2 cellular contexts compared by ENCODE assay signal in the genomic region with DNA sequence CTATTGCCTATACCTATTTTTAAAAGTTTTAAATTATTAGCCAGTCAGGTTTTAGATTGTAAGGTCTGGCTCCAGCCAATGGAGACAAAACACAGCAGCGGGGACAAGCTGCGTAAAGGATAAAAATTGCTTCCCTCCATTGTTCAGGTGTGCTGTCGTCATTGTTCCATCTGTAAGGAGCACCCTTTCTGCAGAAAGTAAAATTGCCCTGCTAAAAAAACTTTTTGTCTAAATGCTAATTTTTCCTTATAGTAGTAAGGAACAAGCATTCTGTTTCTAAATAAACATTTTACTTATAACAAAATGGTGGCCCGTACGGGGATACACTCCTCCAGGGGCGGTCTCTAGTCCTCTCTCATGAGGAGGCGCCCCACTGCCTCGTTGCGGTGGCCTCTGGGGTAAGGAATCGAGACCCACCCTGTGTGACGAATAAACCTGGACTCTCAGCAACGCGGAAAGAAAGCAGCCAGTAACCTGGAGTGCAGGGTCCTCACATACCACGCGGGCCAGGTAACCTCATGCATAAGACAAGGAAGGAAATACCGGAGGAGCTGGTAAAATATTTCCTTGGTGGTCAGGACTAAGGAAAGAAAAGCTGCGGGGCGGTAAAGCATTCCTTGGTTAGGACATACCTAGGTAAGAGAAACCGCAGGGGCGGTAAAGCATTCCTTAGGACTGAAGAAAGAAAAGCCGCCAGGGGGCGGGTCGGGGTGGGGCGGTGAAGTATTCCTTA.
A peak's percentile ranks its signal among the peaks of the same experiment; 100 is the strongest.
TF ChIP-seq lines count a peak whose summit lies in the region.

No MANE protein-coding gene starts in this region.

TF ChIP-seq in HCT116, 20 proteins besides CTCF, POLR2A, EP300 and RAD21:
- TF ChIP-seq FOSL1 (IDR thresholded peaks at IDR 0.05; ENCODE audit: low read depth) = no peak
- peak; percentile 95 for TF ChIP-seq TCF7L2 (IDR thresholded peaks at IDR 0.05; ENCODE audit: borderline replicate concordance, extremely low read depth, insufficient read depth, insufficient read length)
- TF ChIP-seq, protein P1, sequence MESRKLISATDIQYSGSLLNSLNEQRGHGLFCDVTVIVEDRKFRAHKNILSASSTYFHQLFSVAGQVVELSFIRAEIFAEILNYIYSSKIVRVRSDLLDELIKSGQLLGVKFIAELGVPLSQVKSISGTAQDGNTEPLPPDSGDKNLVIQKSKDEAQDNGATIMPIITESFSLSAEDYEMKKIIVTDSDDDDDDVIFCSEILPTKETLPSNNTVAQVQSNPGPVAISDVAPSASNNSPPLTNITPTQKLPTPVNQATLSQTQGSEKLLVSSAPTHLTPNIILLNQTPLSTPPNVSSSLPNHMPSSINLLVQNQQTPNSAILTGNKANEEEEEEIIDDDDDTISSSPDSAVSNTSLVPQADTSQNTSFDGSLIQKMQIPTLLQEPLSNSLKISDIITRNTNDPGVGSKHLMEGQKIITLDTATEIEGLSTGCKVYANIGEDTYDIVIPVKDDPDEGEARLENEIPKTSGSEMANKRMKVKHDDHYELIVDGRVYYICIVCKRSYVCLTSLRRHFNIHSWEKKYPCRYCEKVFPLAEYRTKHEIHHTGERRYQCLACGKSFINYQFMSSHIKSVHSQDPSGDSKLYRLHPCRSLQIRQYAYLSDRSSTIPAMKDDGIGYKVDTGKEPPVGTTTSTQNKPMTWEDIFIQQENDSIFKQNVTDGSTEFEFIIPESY (IDR thresholded peaks at IDR 0.05; ENCODE audit: extremely low read depth, insufficient replicate concordance, low read length) = peak; percentile 79
- peak; percentile 74; the same call in 1 of the 2 replicates for TF ChIP-seq POLR2AphosphoS5 (IDR thresholded peaks at IDR 0.05; ENCODE audit: low read depth, low read length)
- no peak for TF ChIP-seq CBX3 (IDR thresholded peaks at IDR 0.05; ENCODE audit: low read depth)
- TF ChIP-seq, protein P2, sequence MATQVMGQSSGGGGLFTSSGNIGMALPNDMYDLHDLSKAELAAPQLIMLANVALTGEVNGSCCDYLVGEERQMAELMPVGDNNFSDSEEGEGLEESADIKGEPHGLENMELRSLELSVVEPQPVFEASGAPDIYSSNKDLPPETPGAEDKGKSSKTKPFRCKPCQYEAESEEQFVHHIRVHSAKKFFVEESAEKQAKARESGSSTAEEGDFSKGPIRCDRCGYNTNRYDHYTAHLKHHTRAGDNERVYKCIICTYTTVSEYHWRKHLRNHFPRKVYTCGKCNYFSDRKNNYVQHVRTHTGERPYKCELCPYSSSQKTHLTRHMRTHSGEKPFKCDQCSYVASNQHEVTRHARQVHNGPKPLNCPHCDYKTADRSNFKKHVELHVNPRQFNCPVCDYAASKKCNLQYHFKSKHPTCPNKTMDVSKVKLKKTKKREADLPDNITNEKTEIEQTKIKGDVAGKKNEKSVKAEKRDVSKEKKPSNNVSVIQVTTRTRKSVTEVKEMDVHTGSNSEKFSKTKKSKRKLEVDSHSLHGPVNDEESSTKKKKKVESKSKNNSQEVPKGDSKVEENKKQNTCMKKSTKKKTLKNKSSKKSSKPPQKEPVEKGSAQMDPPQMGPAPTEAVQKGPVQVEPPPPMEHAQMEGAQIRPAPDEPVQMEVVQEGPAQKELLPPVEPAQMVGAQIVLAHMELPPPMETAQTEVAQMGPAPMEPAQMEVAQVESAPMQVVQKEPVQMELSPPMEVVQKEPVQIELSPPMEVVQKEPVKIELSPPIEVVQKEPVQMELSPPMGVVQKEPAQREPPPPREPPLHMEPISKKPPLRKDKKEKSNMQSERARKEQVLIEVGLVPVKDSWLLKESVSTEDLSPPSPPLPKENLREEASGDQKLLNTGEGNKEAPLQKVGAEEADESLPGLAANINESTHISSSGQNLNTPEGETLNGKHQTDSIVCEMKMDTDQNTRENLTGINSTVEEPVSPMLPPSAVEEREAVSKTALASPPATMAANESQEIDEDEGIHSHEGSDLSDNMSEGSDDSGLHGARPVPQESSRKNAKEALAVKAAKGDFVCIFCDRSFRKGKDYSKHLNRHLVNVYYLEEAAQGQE (IDR thresholded peaks at IDR 0.05; ENCODE audit: low read depth) = no peak
- peak; percentile 78 for TF ChIP-seq YY1 (IDR thresholded peaks at IDR 0.05; ENCODE audit: extremely low read depth, insufficient replicate concordance, low read depth, low read length)
TF ChIP-seq in HCT116: peak in this region for 4.

TF ChIP-seq in H1, 55 proteins besides CTCF, POLR2A, EP300 and RAD21 (continues in another document):
- TF ChIP-seq SAP30 (IDR thresholded peaks at IDR 0.05; ENCODE audit: insufficient read depth, insufficient replicate concordance, low read length) = no peak
- TF ChIP-seq MAFK (IDR thresholded peaks at IDR 0.05; ENCODE audit: low read depth, low read length) = no peak
- peak; percentile 49; the same call in 1 of the 2 replicates for TF ChIP-seq CHD2 (IDR thresholded peaks at IDR 0.05; ENCODE audit: low read length)
- TF ChIP-seq KDM1A (IDR thresholded peaks at IDR 0.05; ENCODE audit: borderline replicate concordance, low read length) = no peak
- TF ChIP-seq RFX5 (IDR thresholded peaks at IDR 0.05; ENCODE audit: borderline replicate concordance, low read depth, low read length) = no peak
- TF ChIP-seq, protein P3, sequence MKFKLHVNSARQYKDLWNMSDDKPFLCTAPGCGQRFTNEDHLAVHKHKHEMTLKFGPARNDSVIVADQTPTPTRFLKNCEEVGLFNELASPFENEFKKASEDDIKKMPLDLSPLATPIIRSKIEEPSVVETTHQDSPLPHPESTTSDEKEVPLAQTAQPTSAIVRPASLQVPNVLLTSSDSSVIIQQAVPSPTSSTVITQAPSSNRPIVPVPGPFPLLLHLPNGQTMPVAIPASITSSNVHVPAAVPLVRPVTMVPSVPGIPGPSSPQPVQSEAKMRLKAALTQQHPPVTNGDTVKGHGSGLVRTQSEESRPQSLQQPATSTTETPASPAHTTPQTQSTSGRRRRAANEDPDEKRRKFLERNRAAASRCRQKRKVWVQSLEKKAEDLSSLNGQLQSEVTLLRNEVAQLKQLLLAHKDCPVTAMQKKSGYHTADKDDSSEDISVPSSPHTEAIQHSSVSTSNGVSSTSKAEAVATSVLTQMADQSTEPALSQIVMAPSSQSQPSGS (IDR thresholded peaks at IDR 0.05; ENCODE audit: low read length) = peak; percentile 62; the same call in 1 of the 2 replicates
- TF ChIP-seq SRF (IDR thresholded peaks at IDR 0.05; ENCODE audit: low read depth, low read length) = no peak
- peak; percentile 51; the same call in 1 of the 2 replicates for TF ChIP-seq JUN (IDR thresholded peaks at IDR 0.05; ENCODE audit: low read depth, low read length)
- no peak for TF ChIP-seq FOSL1 (IDR thresholded peaks at IDR 0.05; ENCODE audit: insufficient read depth, low read depth, low read length)
- no peak for TF ChIP-seq ZNF274 (IDR thresholded peaks at IDR 0.05; ENCODE audit: borderline replicate concordance, extremely low read depth, low read length)
- TF ChIP-seq SUZ12 (IDR thresholded peaks at IDR 0.05; ENCODE audit: low read length) = no peak
- TF ChIP-seq GABPA (IDR thresholded peaks at IDR 0.05; ENCODE audit: borderline replicate concordance, insufficient read depth, low read length) = no peak
- TF ChIP-seq SIRT6 (IDR thresholded peaks at IDR 0.05; ENCODE audit: low read length) = no peak
- TF ChIP-seq GTF2F1 (IDR thresholded peaks at IDR 0.05; ENCODE audit: borderline replicate concordance, low read depth, low read length) = no peak
- TF ChIP-seq BCL11A (IDR thresholded peaks at IDR 0.05; ENCODE audit: low read depth in 2 of 2, low read length in 2 of 2) = no peak
- TF ChIP-seq CBX5 (IDR thresholded peaks at IDR 0.05; ENCODE audit: low read depth, low read length) = no peak
- no peak for TF ChIP-seq ATF3 (IDR thresholded peaks at IDR 0.05; ENCODE audit: insufficient read depth, low read depth, low read length)
- no peak for TF ChIP-seq EGR1 (IDR thresholded peaks at IDR 0.05; ENCODE audit: borderline replicate concordance, low read depth, low read length)
- TF ChIP-seq CHD7 (IDR thresholded peaks at IDR 0.05; ENCODE audit: insufficient replicate concordance, low read length) = peak; percentile 46
- no peak; the same call in 1 of the 2 replicates for TF ChIP-seq SP4 (IDR thresholded peaks at IDR 0.05; ENCODE audit: low read length)
- TF ChIP-seq RXRA (IDR thresholded peaks at IDR 0.05; ENCODE audit: insufficient read depth, low read depth, low read length) = no peak
- no peak for TF ChIP-seq BRCA1 (IDR thresholded peaks at IDR 0.05; ENCODE audit: low read depth, low read length)
- TF ChIP-seq TBP (IDR thresholded peaks at IDR 0.05; ENCODE audit: low read depth, low read length) = peak; percentile 61; the same call in 1 of the 2 replicates
- TF ChIP-seq CTBP2 (IDR thresholded peaks at IDR 0.05; ENCODE audit: borderline replicate concordance, insufficient read depth, insufficient read length, low read length) = no peak
- no peak for TF ChIP-seq RNF2 (IDR thresholded peaks at IDR 0.05; ENCODE audit: borderline replicate concordance, low read depth, low read length, missing control alignments, poor library complexity, severe bottlenecking)
- 0 out of 2 replicates have a peak, but pooled peaks have one; percentile 40 for TF ChIP-seq TAF1 (IDR thresholded peaks at IDR 0.05; ENCODE audit: low read depth, low read length)
- TF ChIP-seq SIX5 (IDR thresholded peaks at IDR 0.05; ENCODE audit: low read depth, low read length) = no peak
- TF ChIP-seq, protein P4, sequence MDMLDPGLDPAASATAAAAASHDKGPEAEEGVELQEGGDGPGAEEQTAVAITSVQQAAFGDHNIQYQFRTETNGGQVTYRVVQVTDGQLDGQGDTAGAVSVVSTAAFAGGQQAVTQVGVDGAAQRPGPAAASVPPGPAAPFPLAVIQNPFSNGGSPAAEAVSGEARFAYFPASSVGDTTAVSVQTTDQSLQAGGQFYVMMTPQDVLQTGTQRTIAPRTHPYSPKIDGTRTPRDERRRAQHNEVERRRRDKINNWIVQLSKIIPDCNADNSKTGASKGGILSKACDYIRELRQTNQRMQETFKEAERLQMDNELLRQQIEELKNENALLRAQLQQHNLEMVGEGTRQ (IDR thresholded peaks at IDR 0.05; ENCODE audit: low read length) = no peak
- TF ChIP-seq TCF12 (IDR thresholded peaks at IDR 0.05; ENCODE audit: low read depth, low read length) = peak; percentile 41; the same call in 1 of the 2 replicates
- TF ChIP-seq TEAD4 (IDR thresholded peaks at IDR 0.05; ENCODE audit: low read depth, low read length) = peak; percentile 97
- TF ChIP-seq NRF1 (IDR thresholded peaks at IDR 0.05; ENCODE audit: low read depth, low read length) = no peak
- no peak for TF ChIP-seq CHD1 (IDR thresholded peaks at IDR 0.05; ENCODE audit: low read depth, low read length)
